In the genomic region with DNA sequence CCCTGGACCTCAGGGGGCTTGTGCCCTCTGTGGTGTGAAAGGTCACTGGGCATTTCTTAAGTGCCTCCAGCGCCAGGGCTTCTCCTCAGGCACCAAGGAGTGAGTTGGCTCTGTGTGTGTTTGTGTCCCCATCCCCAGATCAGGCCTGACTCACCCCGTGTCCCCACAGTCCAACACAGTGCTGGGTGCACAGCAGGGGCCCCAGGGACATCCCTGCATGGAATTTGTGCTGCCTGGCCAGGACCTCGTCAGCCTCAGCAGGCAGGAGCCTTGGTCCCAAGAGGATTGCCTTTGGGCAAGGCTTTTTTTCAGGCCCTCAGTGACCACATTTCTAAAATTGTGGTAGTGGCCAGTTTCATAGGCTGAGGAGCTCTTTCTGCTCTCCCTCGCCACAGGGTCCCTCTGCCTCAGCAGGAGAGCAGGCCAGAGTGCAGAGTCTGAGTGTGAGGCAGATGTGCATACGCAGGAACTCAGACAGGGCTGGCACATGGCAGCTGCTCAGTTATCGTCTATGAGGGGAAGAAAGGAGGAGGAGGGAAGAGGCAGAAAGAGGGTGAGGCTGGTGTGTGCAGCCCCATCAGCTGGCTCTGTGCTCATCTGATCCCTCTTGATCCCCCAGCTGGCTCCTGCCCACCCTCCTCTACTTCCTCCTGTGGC, we compare ENCODE assay signal across 1 cellular context.
TF ChIP-seq lines count a peak whose summit lies in the region.

No MANE protein-coding gene starts in this region.

TF ChIP-seq in SK-N-SH treated with all-trans-retinoic acid at 6 μM for 48 hours, 23 proteins besides CTCF, POLR2A, EP300 and RAD21 (continued from another document):
- TF ChIP-seq PPARA (CRISPR knock-in tag; IDR thresholded peaks at IDR 0.05; ENCODE audit: borderline replicate concordance) (no peak), RARB (CRISPR knock-in tag; IDR thresholded peaks at IDR 0.05) (no peak), ISL1 (CRISPR knock-in tag; IDR thresholded peaks at IDR 0.05) (no peak), OSR1 (CRISPR knock-in tag; IDR thresholded peaks at IDR 0.05) (no peak), ZFP3 (CRISPR knock-in tag; IDR thresholded peaks at IDR 0.05) (no peak)
- TF ChIP-seq, protein P1, sequence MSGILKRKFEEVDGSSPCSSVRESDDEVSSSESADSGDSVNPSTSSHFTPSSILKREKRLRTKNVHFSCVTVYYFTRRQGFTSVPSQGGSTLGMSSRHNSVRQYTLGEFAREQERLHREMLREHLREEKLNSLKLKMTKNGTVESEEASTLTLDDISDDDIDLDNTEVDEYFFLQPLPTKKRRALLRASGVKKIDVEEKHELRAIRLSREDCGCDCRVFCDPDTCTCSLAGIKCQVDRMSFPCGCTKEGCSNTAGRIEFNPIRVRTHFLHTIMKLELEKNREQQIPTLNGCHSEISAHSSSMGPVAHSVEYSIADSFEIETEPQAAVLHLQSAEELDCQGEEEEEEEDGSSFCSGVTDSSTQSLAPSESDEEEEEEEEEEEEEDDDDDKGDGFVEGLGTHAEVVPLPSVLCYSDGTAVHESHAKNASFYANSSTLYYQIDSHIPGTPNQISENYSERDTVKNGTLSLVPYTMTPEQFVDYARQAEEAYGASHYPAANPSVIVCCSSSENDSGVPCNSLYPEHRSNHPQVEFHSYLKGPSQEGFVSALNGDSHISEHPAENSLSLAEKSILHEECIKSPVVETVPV (CRISPR knock-in tag; IDR thresholded peaks at IDR 0.05) = no peak
